ENCODE assay signal across 16 cellular contexts in genomic region chr11:74583024-74583624, GRCh38. TPM values are rescaled to one million over a fixed set of nuclear protein-coding genes. Genes with fewer than 3 reads are reported as not detected.
DNase-seq lines count a peak whose midpoint lies in the region; ATAC-seq and TF ChIP-seq lines count a peak whose summit lies in the region.
"Had no signal": no experiment of that assay in that cellular context is flagged by ENCODE, and none has a peak within 500 bp of the region (broad histone marks: within the 10 kb centered on the region; RNA-seq: fewer than 3 reads in every experiment).

No MANE protein-coding gene starts in this region.

- TF ChIP-seq CTCF in CD14-positive monocyte (IDR thresholded peaks at IDR 0.05) (no peak), WTC11 (IDR thresholded peaks at IDR 0.05) (no peak), coronary artery (IDR thresholded peaks at IDR 0.05) (no peak), neural crest cell (conservative IDR thresholded peaks at IDR 0.05) (no peak)

- H3K4me1 Mint-ChIP-seq in CD14-positive monocyte (peaks cover 24% of the 10 kb centered on the region), WTC11 (peaks cover 1% of the 10 kb centered on the region), neural crest cell (no peaks in the 10 kb centered on the region)

- ATAC-seq in WTC11 = no peak
- ATAC-seq: CD8-positive, alpha-beta T cell had no signal

- TF ChIP-seq POLR2A in erythroblast (IDR thresholded peaks at IDR 0.05; ENCODE audit: low read length) = no peak

- H3K4me3 Mint-ChIP-seq in CD14-positive monocyte = no peak overlapping the region
- no peak overlapping the region for H3K4me3 Mint-ChIP-seq in WTC11
- no peak overlapping the region for H3K4me3 Mint-ChIP-seq in neural crest cell
- H3K4me3 Mint-ChIP-seq: CD8-positive, alpha-beta T cell; HFFc6 had no signal

- CTCF ChIA-PET in WTC11 (lab: Charles Lee) = interaction anchor here (0.6 kb wide), 1 partner anchor 1463 kb away, joined by 3 read pairs; no protein-coding TSS in a partner anchor

- POLR2A ChIA-PET in WTC11 (lab: Charles Lee) = no interaction called here

- no peak overlapping the region for H3K4me3 ChIP-seq in coronary artery
- H3K4me3 ChIP-seq: HAP-1 had no signal

- peak overlapping the region in 4 of 7 donors; percentile 52 to 98 (median 57) for H3K27ac Mint-ChIP-seq in CD14-positive monocyte
- H3K27ac Mint-ChIP-seq in WTC11 = no peak overlapping the region
- peak overlapping the region; percentile 67 for H3K27ac Mint-ChIP-seq in neural crest cell (ENCODE audit: unreplicated experiment)
- H3K27ac Mint-ChIP-seq: CD8-positive, alpha-beta T cell; HFFc6 had no signal

- no peak for DNase-seq in CD14-positive monocyte (ENCODE audit: low spot score)
- no peak for DNase-seq in WTC11 (ENCODE audit: low spot score)
- DNase-seq in coronary artery (ENCODE audit: low spot score) = peak; percentile 0
- no peak for DNase-seq in neural crest cell (ENCODE audit: low read depth, low spot score)
- no peak for DNase-seq in NCI-H2029 treated with DMSO at 0.1 percent for 48 hours (lab: John Stamatoyannopoulos, UW)
- DNase-seq in 8988T = no peak
- DNase-seq in erythroblast (lab: John Stamatoyannopoulos, UW) = no peak
- no peak for DNase-seq in medulla oblongata (ENCODE audit: extremely low spot score)
- DNase-seq: BE2C; Caco-2; CD8-positive, alpha-beta T cell; DND-41; GDM1; HFFc6 had no signal

- peaks cover 0 to 1% (median 0%) of the 10 kb centered on the region in 7 donors for H3K9me3 Mint-ChIP-seq in CD14-positive monocyte
- H3K9me3 Mint-ChIP-seq in WTC11 = no peaks in the 10 kb centered on the region
- H3K9me3 Mint-ChIP-seq in neural crest cell = no peaks in the 10 kb centered on the region
- H3K9me3 Mint-ChIP-seq: CD8-positive, alpha-beta T cell; HFFc6 had no signal

- H3K27me3 Mint-ChIP-seq in CD14-positive monocyte (ENCODE audit: low read depth in 3 of 3) (peaks cover 0 to 1% (median 1%) of the 10 kb centered on the region in 3 donors), WTC11 (ENCODE audit: low read depth) (no peaks in the 10 kb centered on the region), neural crest cell (ENCODE audit: low read depth) (no peaks in the 10 kb centered on the region)

- H3K36me3 Mint-ChIP-seq in CD14-positive monocyte = no peaks in the 10 kb centered on the region
- no peaks in the 10 kb centered on the region for H3K36me3 Mint-ChIP-seq in WTC11
- H3K36me3 Mint-ChIP-seq in neural crest cell (ENCODE audit: low read depth) = no peaks in the 10 kb centered on the region
- H3K36me3 Mint-ChIP-seq: CD8-positive, alpha-beta T cell had no signal

- intact Hi-C loops in CD14-positive monocyte (cut with micrococcal nuclease) = no loop called here

- no peak overlapping the region for H3K27ac ChIP-seq in coronary artery
- H3K27ac ChIP-seq: C4-2B had no signal

TF ChIP-seq in WTC11, 78 proteins besides CTCF, POLR2A, EP300 and RAD21:
- TF ChIP-seq ZNF121 (CRISPR knock-in tag; IDR thresholded peaks at IDR 0.05) (0 out of 2 replicates have a peak, but pooled peaks have one; percentile 37), ETV6 (CRISPR knock-in tag; IDR thresholded peaks at IDR 0.05) (no peak)

RNA-seq across cellular contexts. Expression of gene POLD3, which starts 9.3 kb away (rescaled TPM):
- polyA plus RNA-seq in CD14-positive monocyte = 10 to 100 TPM; 26.2 to 29.9 TPM
- total RNA-seq in WTC11 (2021) (21.9 to 24.1 TPM (median 23.4 TPM) in 3 replicates), neural crest cell (44.4 and 46.3 TPM in 2 replicates)
